15 cellular contexts compared by ENCODE assay signal in genomic region chr10:24449769-24450310, GRCh38.
DNase-seq lines count a peak whose midpoint lies in the region; ATAC-seq lines count a peak whose summit lies in the region.
"Had no signal": no experiment of that assay in that cellular context is flagged by ENCODE, and none has a peak within 500 bp of the region (broad histone marks: within the 10 kb centered on the region; RNA-seq: fewer than 3 reads in every experiment).

No MANE protein-coding gene starts in this region.

- intact Hi-C loops in activated T-helper 1 cell treated with anti-CD3 and anti-CD28 coated beads, Interleukin-12 subunit alpha, Interleukin-12 subunit beta, Interleukin-2, Interleukin-4 antibody, amounts not matched to agents 30 ng/mL and 10 ng/mL and 1 ng/mL, durations not matched to agents 14 hours and 24 hours and 36 hours (cut with micrococcal nuclease) = loop anchor here (1.0 kb wide), 3 partner anchors 16 to 240 kb away; no protein-coding TSS in a partner anchor

- H3K27ac Mint-ChIP-seq in T-helper 1 cell treated with Interleukin-12 subunit alpha and Interleukin-12 subunit beta and Interleukin-4 antibody, amounts not matched to agents 30 μg/mL and 1 μg/mL, for 36 hours = peak overlapping the region; percentile 72
- H3K27ac Mint-ChIP-seq in activated T-helper 1 cell treated with anti-CD3 and anti-CD28 coated beads, Interleukin-12 subunit alpha, Interleukin-12 subunit beta, Interleukin-2, Interleukin-4 antibody, amounts not matched to agents 30 ng/mL and 10 ng/mL and 1 ng/mL, durations not matched to agents 14 hours and 24 hours and 36 hours = no peak overlapping the region
- no peak overlapping the region for H3K27ac Mint-ChIP-seq in T-helper 2 cell treated with Interferon-gamma antibody and Interleukin-4, amounts not matched to agents 5 μg/mL and 100 μg/mL, for 36 hours
- H3K27ac Mint-ChIP-seq: memory B cell, WTC11 had no signal

- peak overlapping the region; percentile 58 for H3K4me3 Mint-ChIP-seq in T-helper 1 cell treated with Interleukin-12 subunit alpha and Interleukin-12 subunit beta and Interleukin-4 antibody, amounts not matched to agents 30 μg/mL and 1 μg/mL, for 36 hours
- H3K4me3 Mint-ChIP-seq in activated T-helper 1 cell treated with anti-CD3 and anti-CD28 coated beads, Interleukin-12 subunit alpha, Interleukin-12 subunit beta, Interleukin-2, Interleukin-4 antibody, amounts not matched to agents 30 ng/mL and 10 ng/mL and 1 ng/mL, durations not matched to agents 14 hours and 24 hours and 36 hours = peak overlapping the region; percentile 8
- H3K4me3 Mint-ChIP-seq in T-helper 2 cell treated with Interferon-gamma antibody and Interleukin-4, amounts not matched to agents 5 μg/mL and 100 μg/mL, for 36 hours = no peak overlapping the region
- H3K4me3 Mint-ChIP-seq: memory B cell, WTC11 had no signal

- H3K4me1 ChIP-seq in subcutaneous abdominal adipose tissue (ENCODE audit: control insufficient read depth in 5 of 5, insufficient read depth in 5 of 5, low read length in 5 of 5) = peaks cover 0 to 40% (median 18%) of the 10 kb centered on the region in 5 donors

- no peaks in the 10 kb centered on the region for H3K36me3 Mint-ChIP-seq in T-helper 1 cell treated with Interleukin-12 subunit alpha and Interleukin-12 subunit beta and Interleukin-4 antibody, amounts not matched to agents 30 μg/mL and 1 μg/mL, for 36 hours (ENCODE audit: low read depth)
- H3K36me3 Mint-ChIP-seq in activated T-helper 1 cell treated with anti-CD3 and anti-CD28 coated beads, Interleukin-12 subunit alpha, Interleukin-12 subunit beta, Interleukin-2, Interleukin-4 antibody, amounts not matched to agents 30 ng/mL and 10 ng/mL and 1 ng/mL, durations not matched to agents 14 hours and 24 hours and 36 hours (ENCODE audit: low read depth) = no peaks in the 10 kb centered on the region
- H3K36me3 Mint-ChIP-seq in T-helper 2 cell treated with Interferon-gamma antibody and Interleukin-4, amounts not matched to agents 5 μg/mL and 100 μg/mL, for 36 hours (ENCODE audit: low read depth) = no peaks in the 10 kb centered on the region
- H3K36me3 Mint-ChIP-seq: memory B cell, WTC11 had no signal

- no peaks in the 10 kb centered on the region for H3K9me3 ChIP-seq in subcutaneous abdominal adipose tissue (ENCODE audit: control insufficient read depth in 5 of 5, low read length in 5 of 5)

- no peaks in the 10 kb centered on the region for H3K27me3 ChIP-seq in subcutaneous abdominal adipose tissue (ENCODE audit: control insufficient read depth in 5 of 5, insufficient read depth in 4 of 5, low read length in 5 of 5)

- H3K9me3 Mint-ChIP-seq in T-helper 1 cell treated with Interleukin-12 subunit alpha and Interleukin-12 subunit beta and Interleukin-4 antibody, amounts not matched to agents 30 μg/mL and 1 μg/mL, for 36 hours = no peaks in the 10 kb centered on the region
- no peaks in the 10 kb centered on the region for H3K9me3 Mint-ChIP-seq in activated T-helper 1 cell treated with anti-CD3 and anti-CD28 coated beads, Interleukin-12 subunit alpha, Interleukin-12 subunit beta, Interleukin-2, Interleukin-4 antibody, amounts not matched to agents 30 ng/mL and 10 ng/mL and 1 ng/mL, durations not matched to agents 14 hours and 24 hours and 36 hours
- H3K9me3 Mint-ChIP-seq in T-helper 2 cell treated with Interferon-gamma antibody and Interleukin-4, amounts not matched to agents 5 μg/mL and 100 μg/mL, for 36 hours = no peaks in the 10 kb centered on the region
- H3K9me3 Mint-ChIP-seq: WTC11 had no signal

- peak overlapping the region; percentile 33 to 49 (median 40) for H3K4me3 ChIP-seq in subcutaneous abdominal adipose tissue (ENCODE audit: low read depth in 1 of 5, low read length in 5 of 5)

- peaks cover 29% of the 10 kb centered on the region for H3K4me1 Mint-ChIP-seq in T-helper 1 cell treated with Interleukin-12 subunit alpha and Interleukin-12 subunit beta and Interleukin-4 antibody, amounts not matched to agents 30 μg/mL and 1 μg/mL, for 36 hours (ENCODE audit: low read depth)
- H3K4me1 Mint-ChIP-seq in activated T-helper 1 cell treated with anti-CD3 and anti-CD28 coated beads, Interleukin-12 subunit alpha, Interleukin-12 subunit beta, Interleukin-2, Interleukin-4 antibody, amounts not matched to agents 30 ng/mL and 10 ng/mL and 1 ng/mL, durations not matched to agents 14 hours and 24 hours and 36 hours (ENCODE audit: low read depth) = peaks cover 41% of the 10 kb centered on the region
- H3K4me1 Mint-ChIP-seq in T-helper 2 cell treated with Interferon-gamma antibody and Interleukin-4, amounts not matched to agents 5 μg/mL and 100 μg/mL, for 36 hours (ENCODE audit: low read depth) = peaks cover 13% of the 10 kb centered on the region
- H3K4me1 Mint-ChIP-seq: memory B cell had no signal

- H3K36me3 ChIP-seq in subcutaneous abdominal adipose tissue (ENCODE audit: control insufficient read depth in 5 of 5, insufficient read depth in 5 of 5, low read length in 5 of 5) = no peaks in the 10 kb centered on the region

- DNase-seq in T-helper 1 cell (no peak), left lobe of liver (ENCODE audit: low spot score) (no peak), NCI-H1092 (lab: John Stamatoyannopoulos, UW) (no peak)
- DNase-seq in activated T-helper 1 cell treated with anti-CD3 and anti-CD28 coated beads, Interleukin-12 subunit alpha, Interleukin-12 subunit beta, Interleukin-2, Interleukin-4 antibody, amounts not matched to agents 30 ng/mL and 10 ng/mL and 1 ng/mL, durations not matched to agents 14 hours and 24 hours and 36 hours (ENCODE audit: low spot score) = no peak
- DNase-seq in T-helper 2 cell treated with Interferon-gamma antibody and Interleukin-4, amounts not matched to agents 5 μg/mL and 100 μg/mL, for 36 hours (ENCODE audit: low spot score) = no peak
- DNase-seq: 8988T, anterior cingulate cortex, hypothalamus, NCI-H1105, SIG-M5 had no signal

- H3K9ac ChIP-seq in subcutaneous abdominal adipose tissue (ENCODE audit: low read length in 5 of 5) = no peak overlapping the region

- peak overlapping the region; percentile 70 for H3K27ac ChIP-seq in subcutaneous abdominal adipose tissue (ENCODE audit: low read depth, low read length)

- ATAC-seq in left lobe of liver (peak; percentile 64), GM18520 (IDR thresholded peaks at IDR 0.05; ENCODE audit: unreplicated experiment) (no peak)
- ATAC-seq: WTC11 had no signal

- H3K27me3 Mint-ChIP-seq in T-helper 1 cell treated with Interleukin-12 subunit alpha and Interleukin-12 subunit beta and Interleukin-4 antibody, amounts not matched to agents 30 μg/mL and 1 μg/mL, for 36 hours (ENCODE audit: low read depth) = peaks cover 23% of the 10 kb centered on the region
- H3K27me3 Mint-ChIP-seq in activated T-helper 1 cell treated with anti-CD3 and anti-CD28 coated beads, Interleukin-12 subunit alpha, Interleukin-12 subunit beta, Interleukin-2, Interleukin-4 antibody, amounts not matched to agents 30 ng/mL and 10 ng/mL and 1 ng/mL, durations not matched to agents 14 hours and 24 hours and 36 hours (ENCODE audit: insufficient read depth) = peaks cover 19% of the 10 kb centered on the region
- H3K27me3 Mint-ChIP-seq in T-helper 2 cell treated with Interferon-gamma antibody and Interleukin-4, amounts not matched to agents 5 μg/mL and 100 μg/mL, for 36 hours (ENCODE audit: low read depth) = peaks cover 27% of the 10 kb centered on the region
